Comparison of ENCODE assay signal across 29 cellular contexts in the genomic region with DNA sequence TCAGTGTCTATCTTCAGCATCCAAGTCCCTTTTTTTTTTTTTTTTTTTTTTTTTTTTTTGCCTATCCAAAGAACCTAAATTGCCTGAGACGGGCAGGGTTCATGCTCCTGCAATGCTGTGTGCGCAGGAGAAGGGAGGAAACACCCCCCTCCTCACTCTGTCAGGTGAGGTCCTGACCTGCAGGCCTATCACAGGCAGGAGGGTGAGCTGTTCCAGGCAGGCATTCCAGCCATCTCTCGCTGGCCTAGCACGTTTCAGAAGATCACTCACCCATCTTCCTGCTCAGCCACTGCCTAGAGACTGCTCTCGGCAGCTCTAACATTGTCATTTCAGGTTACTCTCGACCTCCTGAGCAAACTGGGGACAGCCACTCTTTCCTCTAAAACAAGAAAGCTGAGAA.
"Had no signal": no experiment of that assay in that cellular context is flagged by ENCODE, and none has a peak within 500 bp of the region (broad histone marks: within the 10 kb centered on the region; RNA-seq: fewer than 3 reads in every experiment).

No MANE protein-coding gene starts in this region.

- H3K27ac ChIP-seq: brain microvascular endothelial cell, SJCRH30, SK-N-MC, WERI-Rb-1 had no signal

- H3K9me3 Mint-ChIP-seq: activated CD8-positive, alpha-beta T cell treated with anti-CD3 and anti-CD28 coated beads for 36 hours had no signal

- DNase-seq: activated CD4-positive, alpha-beta T cell treated with anti-CD3 and anti-CD28 coated beads, Interleukin-2, amount 10 ng/mL, durations not matched to agents 24 days and 14 days; activated CD4-positive, alpha-beta T cell treated with anti-CD3 and anti-CD28 coated beads, Interleukin-2, amount 50 U/mL, for 4 hours; activated CD8-positive, alpha-beta T cell treated with anti-CD3 and anti-CD28 coated beads for 36 hours; activated effector memory CD4-positive, alpha-beta T cell treated with anti-CD3 and anti-CD28 coated beads, Interleukin-2, amount 50 U/mL, for 16 hours; activated naive CD4-positive, alpha-beta T cell; activated naive CD4-positive, alpha-beta T cell treated with anti-CD3 and anti-CD28 coated beads, Interleukin-2, amount 50 U/mL, for 16 hours; activated naive CD8-positive, alpha-beta T cell treated with anti-CD3 and anti-CD28 coated beads for 36 hours; activated T-cell treated with anti-CD3 and anti-CD28 coated beads, Interleukin-2, amount 50 U/mL, for 1 hour; activated T-cell treated with anti-CD3 and anti-CD28 coated beads, Interleukin-2, amount 50 U/mL, for 72 hours; amniotic stem cell; aorta; brain microvascular endothelial cell; central memory CD4-positive, alpha-beta T cell; KG1; NCI-H1048; NCI-H1105 treated with DMSO at 0.1 percent for 48 hours; NCI-H1436; NCI-H1694; NCI-H1930; NCI-H2081 treated with DMSO at 0.1 percent for 48 hours; NCI-H345; NCI-H524 treated with DMSO at 0.1 percent for 48 hours; SHP77; SJCRH30; T1000; WERI-Rb-1 had no signal

- H3K4me1 ChIP-seq: SJCRH30 had no signal

- ATAC-seq: activated CD8-positive, alpha-beta T cell treated with anti-CD3 and anti-CD28 coated beads for 36 hours; activated T-cell treated with anti-CD3 and anti-CD28 coated beads, Interleukin-2, amount 50 U/mL, for 72 hours; activated T-helper 17 cell treated with anti-CD3 and anti-CD28 coated beads, Interleukin-2, amount 50 U/mL, for 72 hours; Panc1 had no signal

- H3K9me3 ChIP-seq: SJCRH30 had no signal

- H3K36me3 Mint-ChIP-seq: activated naive CD8-positive, alpha-beta T cell treated with anti-CD3 and anti-CD28 coated beads for 36 hours had no signal

- H3K4me3 Mint-ChIP-seq: activated CD4-positive, alpha-beta T cell treated with anti-CD3 and anti-CD28 coated beads, Interleukin-2, amount 10 ng/mL, durations not matched to agents 24 days and 14 days; activated CD8-positive, alpha-beta T cell treated with anti-CD3 and anti-CD28 coated beads for 36 hours; activated naive CD8-positive, alpha-beta T cell treated with anti-CD3 and anti-CD28 coated beads for 36 hours; activated T-cell treated with anti-CD3 and anti-CD28 coated beads, Interleukin-2, amount 50 U/mL, for 72 hours; activated T-helper 17 cell treated with anti-CD3 and anti-CD28 coated beads, Interleukin-2, amount 50 U/mL, for 72 hours had no signal

- H3K27me3 ChIP-seq: brain microvascular endothelial cell had no signal

- H3K4me1 Mint-ChIP-seq: activated naive CD8-positive, alpha-beta T cell treated with anti-CD3 and anti-CD28 coated beads for 36 hours; activated T-helper 17 cell treated with anti-CD3 and anti-CD28 coated beads, Interleukin-2, amount 50 U/mL, for 72 hours had no signal

- H3K27ac Mint-ChIP-seq: activated CD4-positive, alpha-beta T cell treated with anti-CD3 and anti-CD28 coated beads, Interleukin-2, amount 10 ng/mL, durations not matched to agents 24 days and 14 days; activated CD8-positive, alpha-beta T cell treated with anti-CD3 and anti-CD28 coated beads for 36 hours; activated naive CD8-positive, alpha-beta T cell treated with anti-CD3 and anti-CD28 coated beads for 36 hours; activated T-cell treated with anti-CD3 and anti-CD28 coated beads, Interleukin-2, amount 50 U/mL, for 72 hours; activated T-helper 17 cell treated with anti-CD3 and anti-CD28 coated beads, Interleukin-2, amount 50 U/mL, for 72 hours had no signal

- H3K4me3 ChIP-seq: SJCRH30, SK-N-MC had no signal

- H3K36me3 ChIP-seq: brain microvascular endothelial cell, SJCRH30, WERI-Rb-1 had no signal
